11 cellular contexts compared by ENCODE assay signal in the genomic region with DNA sequence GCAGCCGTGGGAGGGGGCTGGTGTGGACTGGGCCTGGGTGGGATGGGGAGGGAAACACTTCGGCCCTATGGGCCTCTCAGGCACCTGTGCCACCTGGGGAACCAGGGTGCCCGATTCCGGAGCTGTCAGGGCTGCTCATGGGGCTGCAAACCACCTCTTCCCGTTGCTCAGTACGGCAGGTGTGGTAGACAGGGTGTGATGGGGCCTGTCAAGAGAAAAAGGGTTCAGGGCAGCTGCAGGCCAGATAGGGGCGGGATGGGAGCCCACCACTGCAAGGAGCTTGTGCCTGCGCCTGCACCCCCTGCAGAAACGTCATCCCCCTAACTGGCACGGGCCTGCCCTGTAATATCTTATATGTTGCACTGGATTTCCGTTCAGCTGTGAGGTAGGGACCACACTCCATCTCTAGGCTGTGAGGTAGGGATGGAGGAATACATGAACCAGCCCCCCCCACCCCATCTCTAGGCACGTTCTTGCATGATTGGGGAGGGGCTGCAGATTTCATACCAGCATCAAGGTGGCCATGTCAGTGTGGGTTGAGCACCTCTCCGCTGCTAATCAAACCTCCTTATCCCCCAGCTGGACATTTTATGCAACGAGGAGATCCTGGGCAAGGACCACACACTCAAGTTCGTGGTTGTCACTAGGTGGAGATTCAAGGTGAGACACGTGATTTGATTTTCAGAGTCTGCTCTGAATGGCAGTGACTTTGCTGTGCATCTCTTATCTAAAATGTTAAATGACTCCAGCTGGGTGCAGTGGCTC. TPM values are rescaled to one million over a fixed set of nuclear protein-coding genes. Genes with fewer than 3 reads are reported as not detected.
DNase-seq lines count a peak whose midpoint lies in the region; ATAC-seq and TF ChIP-seq lines count a peak whose summit lies in the region.
"Had no signal": no experiment of that assay in that cellular context is flagged by ENCODE, and none has a peak within 500 bp of the region (broad histone marks: within the 10 kb centered on the region; RNA-seq: fewer than 3 reads in every experiment).

No MANE protein-coding gene starts in this region.

- TF ChIP-seq POLR2A in IMR-90 (IDR thresholded peaks at IDR 0.05; ENCODE audit: low read depth, low read length) = no peak

- H3K9me3 Mint-ChIP-seq in central memory CD8-positive, alpha-beta T cell = no peaks in the 10 kb centered on the region
- H3K9me3 Mint-ChIP-seq in naive thymus-derived CD8-positive, alpha-beta T cell = peaks cover 0 to 9% (median 0%) of the 10 kb centered on the region in 9 donors

- no peak overlapping the region for H3K4ac ChIP-seq in IMR-90 (ENCODE audit: low read depth, low read length)

- H3K27me3 ChIP-seq in BLaER1 treated with 17β-estradiol and CSF1 and Interleukin-3, amounts not matched to agents 10 nM and 100 nM = no peaks in the 10 kb centered on the region
- no peaks in the 10 kb centered on the region for H3K27me3 ChIP-seq in IMR-90 (ENCODE audit: control insufficient read depth, insufficient read depth, low read length)
- H3K27me3 ChIP-seq: ovary, SJSA1 had no signal

- ATAC-seq in IMR-90 (ENCODE audit: low read depth) (no peak), HG02840 (IDR thresholded peaks at IDR 0.05; ENCODE audit: low FRiP score, unreplicated experiment) (no peak)
- peak; percentile 56 for ATAC-seq in central memory CD8-positive, alpha-beta T cell (replicated peaks; ENCODE audit: extremely low read depth, poor library complexity, severe bottlenecking)
- no peak for ATAC-seq in naive thymus-derived CD8-positive, alpha-beta T cell

- no peak overlapping the region for H3K23ac ChIP-seq in IMR-90 (ENCODE audit: low read depth, low read length)

- H2BK120ac ChIP-seq in IMR-90 (ENCODE audit: low read depth, low read length) = no peak overlapping the region

- H2AFZ ChIP-seq in IMR-90 (replicated peaks; ENCODE audit: low read length, poor library complexity) = no peak overlapping the region

- no peak overlapping the region for H3K56ac ChIP-seq in IMR-90 (ENCODE audit: extremely low read depth, insufficient read depth, low read length)

- H3K4me2 ChIP-seq in BLaER1 treated with 17β-estradiol and CSF1 and Interleukin-3, amounts not matched to agents 10 nM and 100 nM = peak overlapping the region; percentile 3 to 81 (median 60); a peak in 17 of 22 replicates
- no peak overlapping the region for H3K4me2 ChIP-seq in IMR-90 (ENCODE audit: low read depth, low read length)

- dilution Hi-C loops in IMR-90 (cut with HindIII; ENCODE audit: low sequenced_read_pairs, unreplicated experiment) = no loop called here

- peaks cover 95 to 99% (median 98%) of the 10 kb centered on the region in 11 experiments for H3K36me3 ChIP-seq in BLaER1 treated with 17β-estradiol and CSF1 and Interleukin-3, amounts not matched to agents 10 nM and 100 nM
- H3K36me3 ChIP-seq in IMR-90 (ENCODE audit: control insufficient read depth, insufficient read depth, low read length) = peaks cover 72% of the 10 kb centered on the region
- H3K36me3 ChIP-seq: ovary had no signal

- H4K91ac ChIP-seq in IMR-90 (ENCODE audit: insufficient read depth, low read depth, low read length) = no peak overlapping the region

- H4K5ac ChIP-seq in IMR-90 (ENCODE audit: low read depth, low read length) = no peak overlapping the region

- no peak overlapping the region for H3K4me3 ChIP-seq in BLaER1 treated with 17β-estradiol and CSF1 and Interleukin-3, amounts not matched to agents 10 nM and 100 nM
- no peak overlapping the region for H3K4me3 ChIP-seq in IMR-90 (ENCODE audit: insufficient read depth, low read depth, low read length)
- H3K4me3 ChIP-seq: ovary, SJSA1 had no signal

- H3K9me3 ChIP-seq in BLaER1 treated with 17β-estradiol and CSF1 and Interleukin-3, amounts not matched to agents 10 nM and 100 nM (replicated peaks in 1 of 11) = no peaks in the 10 kb centered on the region
- H3K9me3 ChIP-seq in IMR-90 (ENCODE audit: control insufficient read depth, insufficient read depth, low read length) = no peaks in the 10 kb centered on the region
- H3K9me3 ChIP-seq: ovary, SJSA1 had no signal

- peak overlapping the region; percentile 51 for H2AK9ac ChIP-seq in IMR-90 (replicated peaks; ENCODE audit: low read depth, low read length, poor library complexity)

- no peak overlapping the region for H4K8ac ChIP-seq in IMR-90 (ENCODE audit: low read depth in 2 of 2, low read length in 2 of 2)

- H3K9me1 ChIP-seq in IMR-90 (ENCODE audit: insufficient read depth, low read length) = peaks cover 9% of the 10 kb centered on the region

- no peak overlapping the region for H3K14ac ChIP-seq in IMR-90 (replicated peaks; ENCODE audit: low read depth, low read length)

- WGBS in IMR-90 (ENCODE audit: extremely low coverage in 2 of 2, insufficient read length in 1 of 2), 2 experiments = 100% methylated on average over 2 of the region's 16 CpGs; no CpG with 5 or more reads in 1 of the 2 experiments

- H3K4me3 Mint-ChIP-seq in central memory CD8-positive, alpha-beta T cell = no peak overlapping the region
- H3K4me3 Mint-ChIP-seq in naive thymus-derived CD8-positive, alpha-beta T cell = no peak overlapping the region

- no peak overlapping the region for H2BK20ac ChIP-seq in IMR-90 (ENCODE audit: low read depth, low read length)

- no peaks in the 10 kb centered on the region for H3K27me3 Mint-ChIP-seq in central memory CD8-positive, alpha-beta T cell
- no peaks in the 10 kb centered on the region for H3K27me3 Mint-ChIP-seq in naive thymus-derived CD8-positive, alpha-beta T cell

- no TSS peak for BruUV-seq in IMR-90 (replicated peaks; lab: Mats Ljungman, UMichigan)

- H2BK15ac ChIP-seq in IMR-90 (ENCODE audit: low read depth, low read length) = no peak overlapping the region

- H3K4me1 Mint-ChIP-seq in central memory CD8-positive, alpha-beta T cell = peaks cover 47% of the 10 kb centered on the region
- peaks cover 12 to 39% (median 15%) of the 10 kb centered on the region in 4 donors for H3K4me1 Mint-ChIP-seq in naive thymus-derived CD8-positive, alpha-beta T cell

- DNase-seq in IMR-90 (no peak), NCI-H82 (lab: John Stamatoyannopoulos, UW) (no peak), NCI-H1092 treated with DMSO at 0.1 percent for 48 hours (lab: John Stamatoyannopoulos, UW) (no peak), DMS114 treated with DMSO at 0.1 percent for 48 hours (lab: John Stamatoyannopoulos, UW; ENCODE audit: unreplicated experiment) (no peak)
- DNase-seq in central memory CD8-positive, alpha-beta T cell (ENCODE audit: low spot score in 2 of 2) = no peak
- DNase-seq in naive thymus-derived CD8-positive, alpha-beta T cell = no peak
- DNase-seq: aorta had no signal

- POLR2A ChIA-PET in IMR-90 (lab: Charles Lee; ENCODE audit: unreplicated experiment) = no interaction called here
- POLR2A ChIA-PET in naive thymus-derived CD8-positive, alpha-beta T cell (lab: Charles Lee) = no interaction called here

- no peak overlapping the region for H2AK5ac ChIP-seq in IMR-90 (ENCODE audit: low read depth, low read length)

- H3K27ac ChIP-seq in BLaER1 treated with 17β-estradiol and CSF1 and Interleukin-3, amounts not matched to agents 10 nM and 100 nM = peak overlapping the region in 9 of 11 experiments; percentile 55 to 75 (median 62); a peak in 14 of 22 replicates
- H3K27ac ChIP-seq in IMR-90 (ENCODE audit: insufficient read depth, low read length) = no peak overlapping the region
- H3K27ac ChIP-seq: ovary, SJSA1 had no signal

- peaks cover 12 to 83% of the 10 kb centered on the region in 2 experiments for H3K79me1 ChIP-seq in IMR-90 (ENCODE audit: low read depth in 1 of 2, low read length in 2 of 2)

- H3K9ac ChIP-seq in BLaER1 treated with 17β-estradiol and CSF1 and Interleukin-3, amounts not matched to agents 10 nM and 100 nM = no peak overlapping the region; a peak in 1 of 22 replicates
- H3K9ac ChIP-seq in IMR-90 (ENCODE audit: low read depth, low read length) = no peak overlapping the region

- H3K27ac Mint-ChIP-seq in central memory CD8-positive, alpha-beta T cell (ENCODE audit: low read depth) = peak overlapping the region; percentile 8
- H3K27ac Mint-ChIP-seq in naive thymus-derived CD8-positive, alpha-beta T cell = peak overlapping the region in 6 of 10 donors; percentile 18 to 66 (median 48)

- H2BK5ac ChIP-seq in IMR-90 (ENCODE audit: low read depth, low read length, poor library complexity, severe bottlenecking) = no peak overlapping the region

- peaks cover 93 to 100% (median 99%) of the 10 kb centered on the region in 11 experiments for H4K20me1 ChIP-seq in BLaER1 treated with 17β-estradiol and CSF1 and Interleukin-3, amounts not matched to agents 10 nM and 100 nM
- peaks cover 85% of the 10 kb centered on the region for H4K20me1 ChIP-seq in IMR-90 (ENCODE audit: insufficient read depth, low read length)

- peaks cover 17 to 45% (median 24%) of the 10 kb centered on the region in 10 experiments for H3K4me1 ChIP-seq in BLaER1 treated with 17β-estradiol and CSF1 and Interleukin-3, amounts not matched to agents 10 nM and 100 nM
- H3K4me1 ChIP-seq in IMR-90 (ENCODE audit: control insufficient read depth, insufficient read depth, low read length) = peaks cover 2% of the 10 kb centered on the region; the same call in 1 of the 2 replicates
- H3K4me1 ChIP-seq: SJSA1 had no signal

- no peak for TF ChIP-seq CTCF in IMR-90 (conservative IDR thresholded peaks at IDR 0.05; ENCODE audit: low read depth, low read length)

- H3K36me3 Mint-ChIP-seq in central memory CD8-positive, alpha-beta T cell (ENCODE audit: insufficient read depth) = peaks cover 37% of the 10 kb centered on the region
- peaks cover 0 to 67% (median 22%) of the 10 kb centered on the region in 3 donors for H3K36me3 Mint-ChIP-seq in naive thymus-derived CD8-positive, alpha-beta T cell

- CTCF ChIA-PET in IMR-90 (lab: Yijun Ruan, JAX) = no interaction called here

- in situ Hi-C loops in IMR-90 (cut with MboI; ENCODE audit: low sequenced_read_pairs) = no loop called here

- no peak for TF ChIP-seq RAD21 in IMR-90 (IDR thresholded peaks at IDR 0.05; ENCODE audit: low read length)

- intact Hi-C loops in IMR-90 (cut with micrococcal nuclease) = no loop called here

- no peak overlapping the region for H3K18ac ChIP-seq in IMR-90 (ENCODE audit: low read depth, low read length)

TF ChIP-seq in IMR-90, 13 proteins besides CTCF, POLR2A, EP300 and RAD21:
- TF ChIP-seq MXI1 (IDR thresholded peaks at IDR 0.05; ENCODE audit: borderline replicate concordance, low read depth, low read length) = no peak
- TF ChIP-seq, protein P1, sequence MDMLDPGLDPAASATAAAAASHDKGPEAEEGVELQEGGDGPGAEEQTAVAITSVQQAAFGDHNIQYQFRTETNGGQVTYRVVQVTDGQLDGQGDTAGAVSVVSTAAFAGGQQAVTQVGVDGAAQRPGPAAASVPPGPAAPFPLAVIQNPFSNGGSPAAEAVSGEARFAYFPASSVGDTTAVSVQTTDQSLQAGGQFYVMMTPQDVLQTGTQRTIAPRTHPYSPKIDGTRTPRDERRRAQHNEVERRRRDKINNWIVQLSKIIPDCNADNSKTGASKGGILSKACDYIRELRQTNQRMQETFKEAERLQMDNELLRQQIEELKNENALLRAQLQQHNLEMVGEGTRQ (IDR thresholded peaks at IDR 0.05; ENCODE audit: low read depth, low read length) = no peak

RNA-seq across cellular contexts. Expression of gene PCGF3, which starts 59.0 kb away (rescaled TPM):
- 40.0 and 45.0 TPM in 2 replicates for total RNA-seq in IMR-90 (2012; rRNA removed)
- polyA plus RNA-seq in IMR-90 (2012; rRNA removed) = 55.3 and 59.4 TPM in 2 replicates
- 33.1 and 59.8 TPM in 2 replicates for polyA plus RNA-seq in IMR-90 (2012; cell fraction: cytosol; rRNA removed)
- polyA plus RNA-seq in IMR-90 (2012; cell fraction: nucleus; rRNA removed; ENCODE audit: low replicate concordance) = 190 and 236 TPM in 2 replicates
- 10 to 100 TPM; 45.6 to 49.3 TPM for total RNA-seq in naive thymus-derived CD8-positive, alpha-beta T cell
- polyA plus RNA-seq in naive thymus-derived CD8-positive, alpha-beta T cell = 1 to 10 TPM; 3.4 to 4.4 (median 3.9) TPM
